ENCODE assay signal across 8 cellular contexts in the genomic region with DNA sequence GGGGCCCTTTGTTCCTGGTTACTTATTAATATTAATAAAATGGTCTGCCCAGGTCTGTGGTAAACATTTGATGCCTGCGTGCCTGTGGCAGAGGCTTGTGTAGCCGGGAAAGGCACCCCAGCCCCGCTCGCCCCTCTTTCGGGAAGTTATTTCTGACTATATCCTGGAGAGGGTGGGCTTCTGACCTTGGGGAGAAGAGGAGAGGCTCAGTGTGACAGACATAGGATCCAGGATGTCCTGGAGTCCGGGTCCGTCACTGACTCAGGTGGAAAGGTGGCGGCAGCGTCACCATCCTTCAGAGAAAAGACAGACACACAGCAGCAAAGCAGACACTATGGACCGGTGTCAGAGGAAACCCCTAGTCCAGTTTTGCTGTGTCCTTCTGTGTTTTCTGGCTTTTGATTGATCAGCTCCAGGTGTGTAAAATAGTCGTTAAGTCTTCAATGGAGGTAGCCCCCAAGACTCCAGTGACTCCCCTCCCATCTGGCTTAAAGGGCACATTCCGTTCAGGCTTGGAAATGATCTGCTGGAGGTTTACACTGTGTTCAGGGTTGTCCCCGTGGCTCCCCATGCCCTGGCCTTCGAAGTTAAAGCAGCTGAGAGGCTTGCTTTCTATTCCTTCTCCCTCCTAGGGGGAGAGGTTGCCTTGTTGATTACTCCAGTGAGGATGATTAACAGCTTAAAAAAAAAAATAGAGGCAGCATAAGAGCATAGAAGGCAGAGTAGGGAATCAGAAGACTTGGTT.
DNase-seq lines count a peak whose midpoint lies in the region; ATAC-seq and TF ChIP-seq lines count a peak whose summit lies in the region.

No MANE protein-coding gene starts in this region.

- H3K27ac Mint-ChIP-seq in T-helper 17 cell: peak overlapping the region; percentile 54

- H3K36me3 Mint-ChIP-seq in T-helper 17 cell (ENCODE audit: low read depth): peaks cover 7% of the 10 kb centered on the region

- H3K9me3 ChIP-seq in HCT116 (ENCODE audit: control insufficient read depth in 1 of 2, insufficient read depth in 1 of 2, low read depth in 1 of 2, low read length in 2 of 2): no peaks in the 10 kb centered on the region
- H3K9me3 ChIP-seq in T-helper 17 cell (ENCODE audit: control insufficient read depth, low read length, poor library complexity, severe bottlenecking): no peaks in the 10 kb centered on the region
- no peaks in the 10 kb centered on the region for H3K9me3 ChIP-seq in skeletal muscle satellite cell (replicated peaks; ENCODE audit: low read length)

- no peaks in the 10 kb centered on the region for H3K9me2 ChIP-seq in HCT116 (ENCODE audit: insufficient read depth)

- H3K27me3 ChIP-seq in HCT116 (ENCODE audit: insufficient read depth, low read length) (no peaks in the 10 kb centered on the region), skeletal muscle satellite cell (ENCODE audit: control insufficient read depth, insufficient read depth, low read length) (no peaks in the 10 kb centered on the region)

- H2AFZ ChIP-seq in HCT116 (ENCODE audit: low read depth, low read length, poor library complexity, severe bottlenecking): no peak overlapping the region

- no peaks in the 10 kb centered on the region for H4K20me1 ChIP-seq in HCT116 (ENCODE audit: insufficient read depth)

- POLR2A ChIA-PET in HCT116 (lab: Charles Lee): no interaction called here

- RAD21 ChIA-PET in HCT116 (lab: Charles Lee; ENCODE audit: low non-redundant PET in 1 of 2, low total read pairs in 2 of 2, uncharacterized antibody in 2 of 2, unreplicated experiment in 2 of 2): no interaction called here

- intact Hi-C loops in HCT116 (cut with micrococcal nuclease): no loop called here
- intact Hi-C loops in head of caudate nucleus (cut with DNase I): loop anchor here (10.0 kb wide), 1 partner anchor 409 kb away; the partner anchor contains the start of gene MSI2

- H3K27ac ChIP-seq in HCT116 (ENCODE audit: low read depth, low read length): peak overlapping the region; percentile 23; the same call in 1 of the 2 replicates

- peaks cover 17% of the 10 kb centered on the region for H3K4me1 Mint-ChIP-seq in T-helper 17 cell

- H3K36me3 ChIP-seq in HCT116 (ENCODE audit: control insufficient read depth in 1 of 2, insufficient read depth in 2 of 2, low read length in 2 of 2) (no peaks in the 10 kb centered on the region), skeletal muscle satellite cell (ENCODE audit: insufficient read depth, low read length) (peaks cover 5% of the 10 kb centered on the region)

- H3K9ac ChIP-seq in HCT116 (ENCODE audit: low read length) (peak overlapping the region; percentile 13; the same call in 1 of the 2 replicates), skeletal muscle satellite cell (ENCODE audit: low read depth, low read length) (peak overlapping the region; percentile 64)

- peak overlapping the region; percentile 71; the same call in 1 of the 2 replicates for H3K4me2 ChIP-seq in HCT116 (ENCODE audit: low read length)
- H3K4me2 ChIP-seq in skeletal muscle satellite cell (ENCODE audit: low read length): peak overlapping the region; percentile 53

- no TSS peak for BruUV-seq in HCT116 (replicated peaks; lab: Mats Ljungman, UMichigan)

- peaks cover 12 to 21% of the 10 kb centered on the region in 2 experiments for H3K4me1 ChIP-seq in HCT116 (ENCODE audit: control insufficient read depth in 1 of 2, insufficient read depth in 2 of 2, low read length in 2 of 2)
- peaks cover 26% of the 10 kb centered on the region for H3K4me1 ChIP-seq in skeletal muscle satellite cell (ENCODE audit: control insufficient read depth, insufficient read depth, low read length)

- DNase-seq in HCT116 (ENCODE audit: low read depth, low spot score) (no peak), T-helper 17 cell (no peak), head of caudate nucleus (peak in 27 of 42 donors; percentile 9 to 63 (median 35)), RKO (ENCODE audit: low spot score) (no peak), NK-92 (lab: John Stamatoyannopoulos, UW; ENCODE audit: unreplicated experiment) (no peak), UCSD-AML1 (lab: John Stamatoyannopoulos, UW; ENCODE audit: unreplicated experiment) (no peak), NCI-H2196 treated with DMSO at 0.1 percent for 48 hours (lab: John Stamatoyannopoulos, UW; ENCODE audit: unreplicated experiment) (no peak)

- CTCF ChIA-PET in HCT116 (lab: Charles Lee): interaction anchor here (1.0 to 1.1 kb wide), 3 partner anchors 9 to 420 kb away, joined by 3 to 5 read pairs (median 4); no protein-coding TSS in a partner anchor

- no peaks in the 10 kb centered on the region for H3K79me2 ChIP-seq in HCT116 (ENCODE audit: insufficient read depth, low read length)

- TF ChIP-seq CTCF in HCT116 (IDR thresholded peaks at IDR 0.05 in 2 of 3, conservative IDR thresholded peaks at IDR 0.05 in 1 of 3; ENCODE audit: borderline replicate concordance in 1 of 3, insufficient read depth in 1 of 3, low read depth in 2 of 3, low read length in 2 of 3): no peak

- no peak overlapping the region for H3K4me3 Mint-ChIP-seq in T-helper 17 cell

- TF ChIP-seq POLR2A in HCT116 (IDR thresholded peaks at IDR 0.05; ENCODE audit: borderline replicate concordance, extremely low read depth, insufficient read depth, insufficient read length): no peak

- ATAC-seq in HCT116 (no peak), T-helper 17 cell (no peak)

- TF ChIP-seq RAD21 in HCT116 (IDR thresholded peaks at IDR 0.05; ENCODE audit: low read depth): no peak

- H3K4me3 ChIP-seq in HCT116 (replicated peaks in 1 of 2; ENCODE audit: low read depth in 1 of 2, low read length in 2 of 2) (no peak overlapping the region), skeletal muscle satellite cell (ENCODE audit: low read length) (peak overlapping the region; percentile 51)

- no peaks in the 10 kb centered on the region for H3K27me3 Mint-ChIP-seq in T-helper 17 cell

TF ChIP-seq in HCT116, 20 proteins besides CTCF, POLR2A, EP300 and RAD21:
- TF ChIP-seq POLR2AphosphoS5 (IDR thresholded peaks at IDR 0.05; ENCODE audit: low read depth, low read length) (no peak), ZNF274 (IDR thresholded peaks at IDR 0.05; ENCODE audit: low read depth, low read length) (no peak), EZH2phosphoT487 (IDR thresholded peaks at IDR 0.05; ENCODE audit: borderline replicate concordance) (no peak), SP1 (IDR thresholded peaks at IDR 0.05; ENCODE audit: low read depth) (no peak), FOSL1 (IDR thresholded peaks at IDR 0.05; ENCODE audit: low read depth) (no peak)
- TF ChIP-seq, protein P1, sequence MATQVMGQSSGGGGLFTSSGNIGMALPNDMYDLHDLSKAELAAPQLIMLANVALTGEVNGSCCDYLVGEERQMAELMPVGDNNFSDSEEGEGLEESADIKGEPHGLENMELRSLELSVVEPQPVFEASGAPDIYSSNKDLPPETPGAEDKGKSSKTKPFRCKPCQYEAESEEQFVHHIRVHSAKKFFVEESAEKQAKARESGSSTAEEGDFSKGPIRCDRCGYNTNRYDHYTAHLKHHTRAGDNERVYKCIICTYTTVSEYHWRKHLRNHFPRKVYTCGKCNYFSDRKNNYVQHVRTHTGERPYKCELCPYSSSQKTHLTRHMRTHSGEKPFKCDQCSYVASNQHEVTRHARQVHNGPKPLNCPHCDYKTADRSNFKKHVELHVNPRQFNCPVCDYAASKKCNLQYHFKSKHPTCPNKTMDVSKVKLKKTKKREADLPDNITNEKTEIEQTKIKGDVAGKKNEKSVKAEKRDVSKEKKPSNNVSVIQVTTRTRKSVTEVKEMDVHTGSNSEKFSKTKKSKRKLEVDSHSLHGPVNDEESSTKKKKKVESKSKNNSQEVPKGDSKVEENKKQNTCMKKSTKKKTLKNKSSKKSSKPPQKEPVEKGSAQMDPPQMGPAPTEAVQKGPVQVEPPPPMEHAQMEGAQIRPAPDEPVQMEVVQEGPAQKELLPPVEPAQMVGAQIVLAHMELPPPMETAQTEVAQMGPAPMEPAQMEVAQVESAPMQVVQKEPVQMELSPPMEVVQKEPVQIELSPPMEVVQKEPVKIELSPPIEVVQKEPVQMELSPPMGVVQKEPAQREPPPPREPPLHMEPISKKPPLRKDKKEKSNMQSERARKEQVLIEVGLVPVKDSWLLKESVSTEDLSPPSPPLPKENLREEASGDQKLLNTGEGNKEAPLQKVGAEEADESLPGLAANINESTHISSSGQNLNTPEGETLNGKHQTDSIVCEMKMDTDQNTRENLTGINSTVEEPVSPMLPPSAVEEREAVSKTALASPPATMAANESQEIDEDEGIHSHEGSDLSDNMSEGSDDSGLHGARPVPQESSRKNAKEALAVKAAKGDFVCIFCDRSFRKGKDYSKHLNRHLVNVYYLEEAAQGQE (IDR thresholded peaks at IDR 0.05; ENCODE audit: low read depth): no peak

Comparison
In these comparisons a context has a peak if more than half of its experiments do, and no peak if none do; other contexts are left out.
1. DNase-seq: peak in head of caudate nucleus (27 of 42); none in HCT116 (single experiment), T-helper 17 cell (0 of 3), RKO (single experiment), NK-92 (single experiment), UCSD-AML1 (single experiment) and NCI-H2196 treated with DMSO at 0.1 percent for 48 hours (single experiment).